In genomic region chr9:71769175-71770165, GRCh38 we compare ENCODE assay signal across 8 cellular contexts. TPM values are rescaled to one million over a fixed set of nuclear protein-coding genes. Genes with fewer than 3 reads are reported as not detected.
DNase-seq lines count a peak whose midpoint lies in the region; ATAC-seq, FAIRE-seq and TF ChIP-seq lines count a peak whose summit lies in the region.

No MANE protein-coding gene starts in this region.

- ATAC-seq in HG03378 (IDR thresholded peaks at IDR 0.05; ENCODE audit: unreplicated experiment) = peak; percentile 30
- ATAC-seq in RWPE2 (ENCODE audit: low read depth) = peak; percentile 37
- ATAC-seq in upper lobe of right lung = peak; percentile 76

- H3K9me3 Mint-ChIP-seq in activated naive CD4-positive, alpha-beta T cell treated with anti-CD3 and anti-CD28 coated beads, Interleukin-2, amount 10 ng/mL, durations not matched to agents 7 days and 5 days = no peaks in the 10 kb centered on the region

- H2AFZ ChIP-seq in parathyroid adenoma = peak overlapping the region; percentile 77

- no peaks in the 10 kb centered on the region for H3K36me3 ChIP-seq in BJ (ENCODE audit: control insufficient read depth, insufficient read depth, low read length)
- no peaks in the 10 kb centered on the region for H3K36me3 ChIP-seq in RWPE2 (ENCODE audit: low read depth)
- H3K36me3 ChIP-seq in parathyroid adenoma (ENCODE audit: control insufficient read depth, insufficient read depth, low read length) = no peaks in the 10 kb centered on the region
- no peaks in the 10 kb centered on the region for H3K36me3 ChIP-seq in upper lobe of right lung

- POLR2A ChIA-PET in BJ (lab: Charles Lee) = interaction anchor here (0.6 to 0.8 kb wide), 4 partner anchors 22 to 1360 kb away, joined by 3 to 30 read pairs (median 3); no protein-coding TSS in a partner anchor

- H3K27ac Mint-ChIP-seq in activated naive CD4-positive, alpha-beta T cell treated with anti-CD3 and anti-CD28 coated beads, Interleukin-2, amount 10 ng/mL, durations not matched to agents 7 days and 5 days = peak overlapping the region; percentile 94

- FAIRE-seq in GM19239 (lab: Jason Lieb, UNC) = peak; percentile 82

- peak; percentile 18 for DNase-seq in BJ (ENCODE audit: low read depth)
- no peak for DNase-seq in GM19239 (ENCODE audit: insufficient read length, low spot score)
- DNase-seq in RWPE2 (ENCODE audit: low spot score) = peak; percentile 72
- DNase-seq in activated naive CD4-positive, alpha-beta T cell treated with anti-CD3 and anti-CD28 coated beads, Interleukin-2, amount 10 ng/mL, durations not matched to agents 7 days and 5 days = peak; percentile 84
- peak; percentile 87 for DNase-seq in cardiac septum (ENCODE audit: low spot score)
- DNase-seq in upper lobe of right lung = peak; percentile 95

- H3K9me3 ChIP-seq in RWPE2 (ENCODE audit: severe bottlenecking) (no peaks in the 10 kb centered on the region), parathyroid adenoma (ENCODE audit: control insufficient read depth, low read length) (no peaks in the 10 kb centered on the region), upper lobe of right lung (no peaks in the 10 kb centered on the region)

- H3K27me3 ChIP-seq in BJ (ENCODE audit: control insufficient read depth, insufficient read depth, low read length) (no peaks in the 10 kb centered on the region), RWPE2 (ENCODE audit: insufficient read depth, poor library complexity, severe bottlenecking) (no peaks in the 10 kb centered on the region), parathyroid adenoma (ENCODE audit: control insufficient read depth, insufficient read depth, low read length) (no peaks in the 10 kb centered on the region), upper lobe of right lung (no peaks in the 10 kb centered on the region)

- H3K4me1 ChIP-seq in RWPE2 (ENCODE audit: insufficient read depth, poor library complexity, severe bottlenecking) (peaks cover 19% of the 10 kb centered on the region), parathyroid adenoma (peaks cover 3% of the 10 kb centered on the region), upper lobe of right lung (peaks cover 16% of the 10 kb centered on the region)

- peak overlapping the region; percentile 74 for H3K4me2 ChIP-seq in parathyroid adenoma (ENCODE audit: low read length)

- H3K36me3 Mint-ChIP-seq in activated naive CD4-positive, alpha-beta T cell treated with anti-CD3 and anti-CD28 coated beads, Interleukin-2, amount 10 ng/mL, durations not matched to agents 7 days and 5 days = peaks cover 24% of the 10 kb centered on the region

- TF ChIP-seq CTCF in BJ (IDR thresholded peaks at IDR 0.05; ENCODE audit: insufficient read depth, low read depth, low read length) (peak; percentile 16; the same call in 1 of the 2 replicates), RWPE2 (IDR thresholded peaks at IDR 0.05; ENCODE audit: poor library complexity, severe bottlenecking) (peak; percentile 80), parathyroid adenoma (IDR thresholded peaks at IDR 0.05) (peak; percentile 15), upper lobe of right lung (IDR thresholded peaks at IDR 0.05) (peak; percentile 10)

- intact Hi-C loops in cardiac septum (cut with DNase I) (loop anchor here (5.0 to 10.0 kb wide), 2 partner anchors 65 to 143 kb away; partner anchors contain the start of genes ABHD17B and C9orf85), upper lobe of right lung (cut with DNase I) (no loop called here)

- H3K4me3 ChIP-seq in BJ (ENCODE audit: low read depth, low read length) = peak overlapping the region; percentile 68
- peak overlapping the region; percentile 57 for H3K4me3 ChIP-seq in RWPE2 (ENCODE audit: severe bottlenecking)
- H3K4me3 ChIP-seq in parathyroid adenoma (ENCODE audit: low read depth, low read length) = peak overlapping the region; percentile 57
- peak overlapping the region; percentile 83 for H3K4me3 ChIP-seq in upper lobe of right lung

- CTCF ChIA-PET in BJ (lab: Yijun Ruan, JAX) = interaction anchor here (0.8 to 4.3 kb wide), 7 partner anchors 8 to 165 kb away, joined by 3 to 25 read pairs (median 5); no protein-coding TSS in a partner anchor
- CTCF ChIA-PET in activated naive CD4-positive, alpha-beta T cell treated with anti-CD3 and anti-CD28 coated beads, Interleukin-2, amount 10 ng/mL, durations not matched to agents 7 days and 5 days (lab: Charles Lee) = interaction anchor here (0.5 to 2.7 kb wide), 11 partner anchors 11 to 485 kb away, joined by 3 to 18 read pairs (median 5); no protein-coding TSS in a partner anchor

- no peak overlapping the region for H3K9ac ChIP-seq in parathyroid adenoma

- H3K27me3 Mint-ChIP-seq in activated naive CD4-positive, alpha-beta T cell treated with anti-CD3 and anti-CD28 coated beads, Interleukin-2, amount 10 ng/mL, durations not matched to agents 7 days and 5 days = no peaks in the 10 kb centered on the region

- H3K27ac ChIP-seq in RWPE2 (ENCODE audit: poor library complexity, severe bottlenecking) (peak overlapping the region; percentile 84), parathyroid adenoma (peak overlapping the region; percentile 72), upper lobe of right lung (peak overlapping the region; percentile 94)

- peaks cover 31% of the 10 kb centered on the region for H3K4me1 Mint-ChIP-seq in activated naive CD4-positive, alpha-beta T cell treated with anti-CD3 and anti-CD28 coated beads, Interleukin-2, amount 10 ng/mL, durations not matched to agents 7 days and 5 days

- peaks cover 19% of the 10 kb centered on the region for H3K79me2 ChIP-seq in parathyroid adenoma

- peak overlapping the region; percentile 89 for H3K4me3 Mint-ChIP-seq in activated naive CD4-positive, alpha-beta T cell treated with anti-CD3 and anti-CD28 coated beads, Interleukin-2, amount 10 ng/mL, durations not matched to agents 7 days and 5 days

RNA-seq across cellular contexts. Expression of gene CEMIP2, which starts 1.2 kb away (rescaled TPM):
- polyA plus RNA-seq in BJ (2011; rRNA removed) = 117 and 120 TPM in 2 replicates
- polyA minus RNA-seq in BJ (2011; rRNA and poly(A)+ RNA removed) = 173 and 218 TPM in 2 replicates
- total RNA-seq in cardiac septum (11.2 TPM), upper lobe of right lung (219 TPM)

Comparison
In these comparisons a context has a peak if more than half of its experiments do, and no peak if none do; other contexts are left out.
1. CTCF ChIP-seq: peak in every context shown above with its lines; median percentile 80 in RWPE2; 16 in BJ; 15 in parathyroid adenoma; 10 in upper lobe of right lung.
2. RNA of gene CEMIP2, which starts 1.2 kb away (total RNA-seq): 219 TPM in upper lobe of right lung (single experiment); 11.2 TPM in cardiac septum (single experiment); every median in the first group is over 10 times any median in the second.
3. Peak in every context shown above with its lines, with median percentiles within 50 percentile points of each other: H3K4me3 ChIP-seq, ATAC-seq and H3K27ac ChIP-seq.